14 cellular contexts compared by ENCODE assay signal in genomic region chr11:115522302-115522701, GRCh38.
"Had no signal": no experiment of that assay in that cellular context is flagged by ENCODE, and none has a peak within 500 bp of the region (broad histone marks: within the 10 kb centered on the region; RNA-seq: fewer than 3 reads in every experiment).

No MANE protein-coding gene starts in this region.

- H3K4me3 Mint-ChIP-seq: activated naive CD4-positive, alpha-beta T cell treated with anti-CD3 and anti-CD28 coated beads, Interleukin-2, amount 10 ng/mL, durations not matched to agents 7 days and 5 days; nephron; type B pancreatic cell had no signal

- H3K27me3 Mint-ChIP-seq: activated naive CD4-positive, alpha-beta T cell treated with anti-CD3 and anti-CD28 coated beads, Interleukin-2, amount 10 ng/mL, durations not matched to agents 7 days and 5 days had no signal

- ATAC-seq: foreskin keratinocyte had no signal

- H3K27ac Mint-ChIP-seq: activated naive CD4-positive, alpha-beta T cell treated with anti-CD3 and anti-CD28 coated beads, Interleukin-2, amount 10 ng/mL, durations not matched to agents 7 days and 5 days; activated T-helper 2 cell treated with anti-CD3 and anti-CD28 coated beads, Interferon-gamma antibody, Interleukin-2, Interleukin-4, amounts not matched to agents 10 μg/mL and 5 μg/mL and 100 μg/mL, durations not matched to agents 14 hours and 24 hours and 36 hours; nephron; type B pancreatic cell had no signal

- H3K9me3 Mint-ChIP-seq: activated naive CD4-positive, alpha-beta T cell treated with anti-CD3 and anti-CD28 coated beads, Interleukin-2, amount 10 ng/mL, durations not matched to agents 7 days and 5 days; activated T-helper 2 cell treated with anti-CD3 and anti-CD28 coated beads, Interferon-gamma antibody, Interleukin-2, Interleukin-4, amounts not matched to agents 10 μg/mL and 5 μg/mL and 100 μg/mL, durations not matched to agents 14 hours and 24 hours and 36 hours; nephron; type B pancreatic cell had no signal

- DNase-seq: activated naive CD4-positive, alpha-beta T cell treated with anti-CD3 and anti-CD28 coated beads, Interleukin-2, amount 10 ng/mL, durations not matched to agents 7 days and 5 days; adrenal gland; effector CD4-positive, alpha-beta T cell; foreskin keratinocyte; kidney; left ventricle myocardium inferior; mesenchymal stem cell; occipital lobe; sigmoid colon; stimulated activated CD4-positive, alpha-beta T cell treated with anti-CD3 and anti-CD28 coated beads, Interleukin-2, amount 100 ng/mL, for 24 hours; stimulated activated naive CD4-positive, alpha-beta T cell treated with Interleukin-2 at 50 U/mL for 16 hours had no signal

- H3K36me3 Mint-ChIP-seq: activated naive CD4-positive, alpha-beta T cell treated with anti-CD3 and anti-CD28 coated beads, Interleukin-2, amount 10 ng/mL, durations not matched to agents 7 days and 5 days; type B pancreatic cell had no signal

- H3K4me1 Mint-ChIP-seq: activated naive CD4-positive, alpha-beta T cell treated with anti-CD3 and anti-CD28 coated beads, Interleukin-2, amount 10 ng/mL, durations not matched to agents 7 days and 5 days had no signal
